In the genomic region with DNA sequence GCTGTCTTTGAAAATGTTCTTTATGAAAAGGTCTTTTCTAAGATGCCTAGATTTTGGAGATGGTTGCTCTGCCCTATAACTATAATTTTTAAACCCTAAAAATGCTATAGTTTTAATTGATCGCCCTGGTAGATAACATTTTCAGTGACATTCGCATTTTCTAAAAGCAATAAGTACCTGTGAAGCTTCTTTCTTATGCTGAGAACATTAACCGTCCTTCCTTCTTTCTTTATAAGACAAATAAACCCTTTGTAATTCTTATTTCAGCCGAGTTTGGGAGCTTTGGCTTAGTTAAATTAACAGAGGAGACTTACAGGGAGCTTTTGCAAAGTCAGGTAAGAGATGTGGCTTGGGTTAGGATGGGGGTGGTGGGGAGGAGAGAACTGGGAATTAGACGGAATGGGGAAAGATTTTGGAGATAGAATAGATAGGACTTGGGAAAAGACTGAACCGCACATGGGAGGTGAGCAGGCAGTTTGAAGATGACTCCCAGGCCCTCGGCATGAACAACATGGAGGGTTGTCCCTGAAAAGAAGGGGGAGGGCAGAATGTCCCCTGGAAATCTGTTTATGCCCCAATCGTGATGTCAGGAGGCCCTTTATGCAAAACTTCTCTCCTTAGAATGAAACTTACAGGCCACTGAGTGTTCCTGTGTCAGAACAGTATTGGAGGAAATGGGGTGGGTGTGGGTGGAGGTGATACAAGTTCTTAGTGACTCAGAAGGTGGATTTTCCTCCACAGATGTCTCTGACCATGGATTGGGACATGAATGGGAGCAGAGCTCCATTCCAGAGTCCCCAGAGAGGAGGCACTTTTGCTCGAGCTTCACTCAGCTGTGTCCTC, we compare ENCODE assay signal across 31 cellular contexts.
DNase-seq lines count a peak whose midpoint lies in the region; ATAC-seq and TF ChIP-seq lines count a peak whose summit lies in the region.
"Had no signal": no experiment of that assay in that cellular context is flagged by ENCODE, and none has a peak within 500 bp of the region (broad histone marks: within the 10 kb centered on the region; RNA-seq: fewer than 3 reads in every experiment).

No MANE protein-coding gene starts in this region.

- no peaks in the 10 kb centered on the region for H3F3A ChIP-seq in PC-3 (ENCODE audit: low read length, unreplicated experiment)

- H3K9me3 Mint-ChIP-seq in endodermal cell: peaks cover 12% of the 10 kb centered on the region
- peaks cover 2% of the 10 kb centered on the region for H3K9me3 Mint-ChIP-seq in activated CD4-positive, alpha-beta T cell treated with anti-CD3 and anti-CD28 coated beads for 36 hours (ENCODE audit: low read depth)
- H3K9me3 Mint-ChIP-seq in activated naive CD4-positive, alpha-beta T cell treated with anti-CD3 and anti-CD28 coated beads for 36 hours: no peaks in the 10 kb centered on the region
- H3K9me3 Mint-ChIP-seq: activated CD4-positive, alpha-beta T cell treated with anti-CD3 and anti-CD28 coated beads, Interleukin-2, amount 10 ng/mL, durations not matched to agents 24 days and 14 days; activated T-cell treated with anti-CD3 and anti-CD28 coated beads, Interleukin-2, amount 50 U/mL, for 24 hours had no signal

- POLR2A ChIA-PET in PC-3 (lab: Charles Lee; ENCODE audit: unreplicated experiment): no interaction called here
- POLR2A ChIA-PET in activated CD4-positive, alpha-beta T cell treated with anti-CD3 and anti-CD28 coated beads for 36 hours (lab: Charles Lee): interaction anchor here (0.5 kb wide), 1 partner anchor 89 kb away, joined by 3 read pairs; no protein-coding TSS in a partner anchor

- H3K36me3 Mint-ChIP-seq in endodermal cell (ENCODE audit: low read depth): peaks cover under 1% of the 10 kb centered on the region
- H3K36me3 Mint-ChIP-seq in activated CD4-positive, alpha-beta T cell treated with anti-CD3 and anti-CD28 coated beads for 36 hours (ENCODE audit: low read depth): no peaks in the 10 kb centered on the region
- no peaks in the 10 kb centered on the region for H3K36me3 Mint-ChIP-seq in activated naive CD4-positive, alpha-beta T cell treated with anti-CD3 and anti-CD28 coated beads for 36 hours (ENCODE audit: low read depth)
- H3K36me3 Mint-ChIP-seq: CD4-positive, CD25-positive, alpha-beta regulatory T cell; mesothelial cell of epicardium had no signal

- H3K36me3 ChIP-seq in PC-3 (ENCODE audit: low read depth, low read length): no peaks in the 10 kb centered on the region
- no peaks in the 10 kb centered on the region for H3K36me3 ChIP-seq in endodermal cell (ENCODE audit: control insufficient read depth, insufficient read depth, low read length)
- H3K36me3 ChIP-seq: ascending aorta, esophagus muscularis mucosa, neutrophil, stomach, uterus had no signal

- CTCF ChIA-PET in PC-3 (lab: Charles Lee): interaction anchor here (0.7 kb wide), 1 partner anchor 306 kb away, joined by 4 read pairs; no protein-coding TSS in a partner anchor
- CTCF ChIA-PET in activated CD4-positive, alpha-beta T cell treated with anti-CD3 and anti-CD28 coated beads for 36 hours (lab: Charles Lee): interaction anchor here (0.5 to 1.6 kb wide), 4 partner anchors 14 to 683 kb away, joined by 3 to 4 read pairs (median 4); no protein-coding TSS in a partner anchor
- CTCF ChIA-PET in activated naive CD4-positive, alpha-beta T cell treated with anti-CD3 and anti-CD28 coated beads for 36 hours (lab: Charles Lee): no interaction called here

- no peak overlapping the region for H2AFZ ChIP-seq in PC-3 (ENCODE audit: low read length)

- BruUV-seq in PC-3 (replicated peaks; lab: Mats Ljungman, UMichigan): no TSS peak

- H3K27ac ChIP-seq in PC-3 (ENCODE audit: low read length) (no peak overlapping the region), endodermal cell (ENCODE audit: low read depth, low read length) (no peak overlapping the region)
- H3K27ac ChIP-seq: ascending aorta, esophagus muscularis mucosa, neutrophil, stomach, uterus, VCaP had no signal

- H3K79me2 ChIP-seq in PC-3 (ENCODE audit: low read length): no peaks in the 10 kb centered on the region

- peaks cover 33% of the 10 kb centered on the region for H3K4me1 Mint-ChIP-seq in endodermal cell
- H3K4me1 Mint-ChIP-seq in activated CD4-positive, alpha-beta T cell treated with anti-CD3 and anti-CD28 coated beads for 36 hours: peaks cover 3% of the 10 kb centered on the region
- H3K4me1 Mint-ChIP-seq in activated naive CD4-positive, alpha-beta T cell treated with anti-CD3 and anti-CD28 coated beads for 36 hours (ENCODE audit: low read depth): no peaks in the 10 kb centered on the region
- H3K4me1 Mint-ChIP-seq: CD4-positive, CD25-positive, alpha-beta regulatory T cell; mesothelial cell of epicardium had no signal

- no peak for ATAC-seq in PC-3
- no peak for ATAC-seq in GM21381 (IDR thresholded peaks at IDR 0.05; ENCODE audit: unreplicated experiment)
- no peak for ATAC-seq in HG02623 (IDR thresholded peaks at IDR 0.05; ENCODE audit: unreplicated experiment)
- ATAC-seq in activated CD4-positive, alpha-beta T cell treated with anti-CD3 and anti-CD28 coated beads for 36 hours: no peak
- ATAC-seq: Panc1, sciatic nerve had no signal

- H3K9me3 ChIP-seq in PC-3 (ENCODE audit: low read length) (no peaks in the 10 kb centered on the region), endodermal cell (ENCODE audit: control insufficient read depth, low read length) (peaks cover 11% of the 10 kb centered on the region)
- H3K9me3 ChIP-seq: ascending aorta, esophagus muscularis mucosa, neutrophil, uterus had no signal

- no peaks in the 10 kb centered on the region for H3K9me2 ChIP-seq in PC-3 (replicated peaks; ENCODE audit: low read length)

- H4K20me1 ChIP-seq in PC-3 (ENCODE audit: low read length): no peaks in the 10 kb centered on the region

- 40 to 48% methylated on average over 6 to 9 of the region's 9 CpGs for WGBS in endodermal cell (ENCODE audit: insufficient coverage in 1 of 2, insufficient read length in 1 of 2), 2 experiments

- H3K9ac ChIP-seq in PC-3 (ENCODE audit: low read length) (no peak overlapping the region), endodermal cell (ENCODE audit: extremely low read depth, low read length, poor library complexity, severe bottlenecking) (no peak overlapping the region)

- peak overlapping the region; percentile 12 for H3K4me3 Mint-ChIP-seq in endodermal cell
- H3K4me3 Mint-ChIP-seq in activated CD4-positive, alpha-beta T cell treated with anti-CD3 and anti-CD28 coated beads for 36 hours: no peak overlapping the region
- H3K4me3 Mint-ChIP-seq in activated naive CD4-positive, alpha-beta T cell treated with anti-CD3 and anti-CD28 coated beads for 36 hours: no peak overlapping the region
- H3K4me3 Mint-ChIP-seq: activated CD4-positive, alpha-beta T cell treated with anti-CD3 and anti-CD28 coated beads, Interleukin-2, amount 10 ng/mL, durations not matched to agents 24 days and 14 days; activated T-cell treated with anti-CD3 and anti-CD28 coated beads, Interleukin-2, amount 50 U/mL, for 24 hours; CD4-positive, CD25-positive, alpha-beta regulatory T cell; HFFc6; mesothelial cell of epicardium had no signal

- no peak overlapping the region for H3K4me2 ChIP-seq in PC-3 (ENCODE audit: low read length)

- peaks cover 14% of the 10 kb centered on the region for H3K27me3 Mint-ChIP-seq in endodermal cell (ENCODE audit: insufficient read depth)
- H3K27me3 Mint-ChIP-seq in activated CD4-positive, alpha-beta T cell treated with anti-CD3 and anti-CD28 coated beads for 36 hours: peaks cover 5% of the 10 kb centered on the region
- no peaks in the 10 kb centered on the region for H3K27me3 Mint-ChIP-seq in activated naive CD4-positive, alpha-beta T cell treated with anti-CD3 and anti-CD28 coated beads for 36 hours (ENCODE audit: low read depth)

- H3K4me1 ChIP-seq in PC-3 (ENCODE audit: insufficient read depth, low read length): no peaks in the 10 kb centered on the region
- H3K4me1 ChIP-seq in endodermal cell (ENCODE audit: control insufficient read depth, insufficient read depth, low read length): peaks cover 11% of the 10 kb centered on the region
- H3K4me1 ChIP-seq: ascending aorta, esophagus muscularis mucosa, stomach, uterus had no signal

- peak overlapping the region; percentile 85 for H3K27ac Mint-ChIP-seq in endodermal cell
- H3K27ac Mint-ChIP-seq in activated CD4-positive, alpha-beta T cell treated with anti-CD3 and anti-CD28 coated beads for 36 hours: no peak overlapping the region
- no peak overlapping the region for H3K27ac Mint-ChIP-seq in activated naive CD4-positive, alpha-beta T cell treated with anti-CD3 and anti-CD28 coated beads for 36 hours
- H3K27ac Mint-ChIP-seq: activated CD4-positive, alpha-beta T cell treated with anti-CD3 and anti-CD28 coated beads, Interleukin-2, amount 10 ng/mL, durations not matched to agents 24 days and 14 days; activated T-cell treated with anti-CD3 and anti-CD28 coated beads, Interleukin-2, amount 50 U/mL, for 24 hours; HFFc6; mesothelial cell of epicardium; progenitor cell of endocrine pancreas had no signal

- intact Hi-C loops in PC-3 (cut with micrococcal nuclease): no loop called here
- intact Hi-C loops in activated CD4-positive, alpha-beta T cell treated with anti-CD3 and anti-CD28 coated beads for 36 hours (cut with DNase I, micrococcal nuclease): no loop called here
- intact Hi-C loops in activated naive CD4-positive, alpha-beta T cell treated with anti-CD3 and anti-CD28 coated beads for 36 hours (cut with micrococcal nuclease): no loop called here

- H3K27me3 ChIP-seq in PC-3 (ENCODE audit: low read length): peaks cover 4% of the 10 kb centered on the region; the same call in 1 of the 2 replicates
- no peaks in the 10 kb centered on the region for H3K27me3 ChIP-seq in endodermal cell (ENCODE audit: control insufficient read depth, insufficient read depth, low read length, poor library complexity, severe bottlenecking)
- H3K27me3 ChIP-seq: ascending aorta, uterus had no signal

- TF ChIP-seq CTCF in PC-3 (conservative IDR thresholded peaks at IDR 0.05; ENCODE audit: low read depth, low read length): no peak
- TF ChIP-seq CTCF in endodermal cell (conservative IDR thresholded peaks at IDR 0.05): no peak

- no peak overlapping the region for H3K4me3 ChIP-seq in PC-3 (ENCODE audit: low read length)
- no peak overlapping the region for H3K4me3 ChIP-seq in endodermal cell (ENCODE audit: low read length)
- H3K4me3 ChIP-seq: ascending aorta, esophagus muscularis mucosa, stomach, uterus had no signal

- DNase-seq in ELR (ENCODE audit: low read depth) (peak; percentile 10), PC-3 (peak; percentile 13), endodermal cell (peak; percentile 63), iPS-NIHi11 (ENCODE audit: low spot score) (peak; percentile 28)
- no peak for DNase-seq in activated CD4-positive, alpha-beta T cell treated with anti-CD3 and anti-CD28 coated beads for 36 hours
- no peak for DNase-seq in activated naive CD4-positive, alpha-beta T cell treated with anti-CD3 and anti-CD28 coated beads for 36 hours
- DNase-seq: activated CD4-positive, alpha-beta T cell treated with anti-CD3 and anti-CD28 coated beads, Interleukin-2, amount 10 ng/mL, durations not matched to agents 24 days and 14 days; activated gamma-delta T cell treated with Interleukin-2 at 50 U/mL for 16 hours; activated T-cell treated with anti-CD3 and anti-CD28 coated beads, Interleukin-2, amount 50 U/mL, for 24 hours; CD4-positive, CD25-positive, alpha-beta regulatory T cell; central memory CD4-positive, alpha-beta T cell; DMS79 treated with DMSO at 0.1 percent for 48 hours; HFFc6; Karpas-422; NCI-H1417 treated with DMSO at 0.1 percent for 48 hours; NCI-H2107; SHP77 treated with DMSO at 0.1 percent for 48 hours; stimulated activated CD4-positive, alpha-beta T cell treated with anti-CD3 and anti-CD28 coated beads, Interleukin-12 subunit alpha, Interleukin-12 subunit beta, amount 100 ng/mL, for 4 hours; stimulated activated CD4-positive, alpha-beta T cell treated with anti-CD3 and anti-CD28 coated beads, Interleukin-2, amount 100 ng/mL, for 48 hours; stomach; uterus had no signal

Comparison
In these comparisons a context has a peak if more than half of its experiments do, and no peak if none do; other contexts are left out.
1. DNase-seq: peak in ELR (single experiment), PC-3 (single experiment), endodermal cell (single experiment) and iPS-NIHi11 (single experiment); none in activated CD4-positive, alpha-beta T cell treated with anti-CD3 and anti-CD28 coated beads for 36 hours (single experiment) and activated naive CD4-positive, alpha-beta T cell treated with anti-CD3 and anti-CD28 coated beads for 36 hours (single experiment).